In genomic region chr7:357531-358209, GRCh38 we compare ENCODE assay signal across 19 cellular contexts.
A peak's percentile ranks its signal among the peaks of the same experiment; 100 is the strongest.
DNase-seq lines count a peak whose midpoint lies in the region; ATAC-seq and TF ChIP-seq lines count a peak whose summit lies in the region.
"Had no signal": no experiment of that assay in that cellular context is flagged by ENCODE, and none has a peak within 500 bp of the region (broad histone marks: within the 10 kb centered on the region; RNA-seq: fewer than 3 reads in every experiment).

No MANE protein-coding gene starts in this region.

- no peaks in the 10 kb centered on the region for H3K27me3 Mint-ChIP-seq in activated naive CD4-positive, alpha-beta T cell treated with anti-CD3 and anti-CD28 coated beads for 36 hours (ENCODE audit: low read depth)
- H3K27me3 Mint-ChIP-seq in nephron (ENCODE audit: low read depth) = peaks cover 29% of the 10 kb centered on the region
- H3K27me3 Mint-ChIP-seq in type B pancreatic cell = peaks cover 8% of the 10 kb centered on the region

- intact Hi-C loops in activated naive CD4-positive, alpha-beta T cell treated with anti-CD3 and anti-CD28 coated beads for 36 hours (cut with micrococcal nuclease) = no loop called here
- intact Hi-C loops in body of pancreas (cut with DNase I) = loop anchor here (10.0 kb wide), 1 partner anchor 63 kb away; the partner anchor contains the start of gene FOXL3

- no peaks in the 10 kb centered on the region for H3K27me3 ChIP-seq in body of pancreas
- H3K27me3 ChIP-seq: BE2C had no signal

- peak overlapping the region; percentile 26 for H3K27ac Mint-ChIP-seq in activated naive CD4-positive, alpha-beta T cell treated with anti-CD3 and anti-CD28 coated beads for 36 hours
- no peak overlapping the region for H3K27ac Mint-ChIP-seq in activated naive CD4-positive, alpha-beta T cell treated with anti-CD3 and anti-CD28 coated beads, Interleukin-2, amount 50 U/mL, for 72 hours
- H3K27ac Mint-ChIP-seq in nephron (peak overlapping the region in 2 of 3 experiments; percentile 45 to 49), type B pancreatic cell (peak overlapping the region; percentile 89)
- H3K27ac Mint-ChIP-seq: GM23338 had no signal

- TF ChIP-seq POLR2A in body of pancreas (IDR thresholded peaks at IDR 0.05) = no peak

- no peaks in the 10 kb centered on the region for H3K36me3 ChIP-seq in body of pancreas (replicated peaks in 1 of 2; ENCODE audit: insufficient read depth in 1 of 2, low read depth in 2 of 2)
- H3K36me3 ChIP-seq: BE2C had no signal

- no peak for DNase-seq in activated naive CD4-positive, alpha-beta T cell treated with anti-CD3 and anti-CD28 coated beads for 36 hours
- no peak for DNase-seq in activated naive CD4-positive, alpha-beta T cell treated with anti-CD3 and anti-CD28 coated beads, Interleukin-2, amount 50 U/mL, for 72 hours (ENCODE audit: low spot score in 2 of 2)
- DNase-seq in body of pancreas = no peak
- DNase-seq in type B pancreatic cell (ENCODE audit: extremely low spot score, unreplicated experiment) = no peak
- no peak for DNase-seq in NCI-H1105 treated with DMSO at 0.1 percent for 48 hours (lab: John Stamatoyannopoulos, UW)
- no peak for DNase-seq in left lobe of liver (ENCODE audit: low spot score)
- no peak for DNase-seq in iPS-NIHi7 (ENCODE audit: extremely low spot score)
- DNase-seq: 8988T, BE2C, GDM1, KBM-7, NCI-H1436, NCI-H2029 treated with DMSO at 0.1 percent for 48 hours, NCI-H2171 treated with DMSO at 0.1 percent for 48 hours, NCI-H748 treated with DMSO at 0.1 percent for 48 hours had no signal

- peaks cover 15% of the 10 kb centered on the region for H3K4me1 ChIP-seq in body of pancreas
- H3K4me1 ChIP-seq: BE2C had no signal

- peaks cover 11% of the 10 kb centered on the region for H3K9me3 Mint-ChIP-seq in activated naive CD4-positive, alpha-beta T cell treated with anti-CD3 and anti-CD28 coated beads for 36 hours
- H3K9me3 Mint-ChIP-seq in activated naive CD4-positive, alpha-beta T cell treated with anti-CD3 and anti-CD28 coated beads, Interleukin-2, amount 50 U/mL, for 72 hours = peaks cover 0 to 4% of the 10 kb centered on the region in 2 donors
- peaks cover 3% of the 10 kb centered on the region for H3K9me3 Mint-ChIP-seq in nephron
- no peaks in the 10 kb centered on the region for H3K9me3 Mint-ChIP-seq in type B pancreatic cell
- H3K9me3 Mint-ChIP-seq: GM23338 had no signal

- peak overlapping the region in 3 of 4 donors; percentile 26 to 50 (median 32) for H3K27ac ChIP-seq in body of pancreas

- TF ChIP-seq CTCF in body of pancreas (IDR thresholded peaks at IDR 0.05) = no peak
- no peak for TF ChIP-seq CTCF in nephron (IDR thresholded peaks at IDR 0.05; ENCODE audit: unreplicated experiment in 3 of 3)
- no peak for TF ChIP-seq CTCF in type B pancreatic cell (conservative IDR thresholded peaks at IDR 0.05)

- peaks cover 24% of the 10 kb centered on the region for H3K4me1 Mint-ChIP-seq in activated naive CD4-positive, alpha-beta T cell treated with anti-CD3 and anti-CD28 coated beads for 36 hours (ENCODE audit: low read depth)
- H3K4me1 Mint-ChIP-seq in nephron (peaks cover 27% of the 10 kb centered on the region), type B pancreatic cell (ENCODE audit: unreplicated experiment) (peaks cover 27% of the 10 kb centered on the region)

- CTCF ChIA-PET in activated naive CD4-positive, alpha-beta T cell treated with anti-CD3 and anti-CD28 coated beads for 36 hours (lab: Charles Lee) = no interaction called here

- no peak overlapping the region for H3K4me3 Mint-ChIP-seq in activated naive CD4-positive, alpha-beta T cell treated with anti-CD3 and anti-CD28 coated beads for 36 hours
- H3K4me3 Mint-ChIP-seq in nephron (no peak overlapping the region), type B pancreatic cell (peak overlapping the region; percentile 72)
- H3K4me3 Mint-ChIP-seq: GM23338 had no signal

- ATAC-seq in activated naive CD4-positive, alpha-beta T cell treated with anti-CD3 and anti-CD28 coated beads, Interleukin-2, amount 50 U/mL, for 72 hours = no peak
- peak; percentile 27 for ATAC-seq in body of pancreas
- ATAC-seq in left lobe of liver = no peak
- ATAC-seq: GM12878, HCT116 had no signal

- peaks cover 2% of the 10 kb centered on the region for H3K36me3 Mint-ChIP-seq in activated naive CD4-positive, alpha-beta T cell treated with anti-CD3 and anti-CD28 coated beads for 36 hours (ENCODE audit: low read depth)
- H3K36me3 Mint-ChIP-seq in activated naive CD4-positive, alpha-beta T cell treated with anti-CD3 and anti-CD28 coated beads, Interleukin-2, amount 50 U/mL, for 72 hours = peaks cover 13 to 22% of the 10 kb centered on the region in 2 donors
- H3K36me3 Mint-ChIP-seq in nephron (ENCODE audit: low read depth) (no peaks in the 10 kb centered on the region), type B pancreatic cell (no peaks in the 10 kb centered on the region)

- H3K4me3 ChIP-seq in body of pancreas = no peak overlapping the region
- H3K4me3 ChIP-seq: GM12878, GM23338 had no signal

- peaks cover 0 to 3% (median 0%) of the 10 kb centered on the region in 3 donors for H3K9me3 ChIP-seq in body of pancreas
- H3K9me3 ChIP-seq: BE2C had no signal

- WGBS in body of pancreas, 2 donors = 73 to 74% methylated on average over 10 to 12 of the region's 12 CpGs

Comparison
In these comparisons a context has a peak if more than half of its experiments do, and no peak if none do; other contexts are left out.
1. H3K27ac Mint-ChIP-seq: peak in activated naive CD4-positive, alpha-beta T cell treated with anti-CD3 and anti-CD28 coated beads for 36 hours (single experiment), nephron (2 of 3) and type B pancreatic cell (single experiment); none in activated naive CD4-positive, alpha-beta T cell treated with anti-CD3 and anti-CD28 coated beads, Interleukin-2, amount 50 U/mL, for 72 hours (0 of 2).